In genomic region chr1:233005703-233006102, GRCh38 we compare ENCODE assay signal across 16 cellular contexts. TPM values are rescaled to one million over a fixed set of nuclear protein-coding genes. Genes with fewer than 3 reads are reported as not detected.
A peak's percentile ranks its signal among the peaks of the same experiment; 100 is the strongest.
DNase-seq lines count a peak whose midpoint lies in the region; TF ChIP-seq lines count a peak whose summit lies in the region.
"Had no signal": no experiment of that assay in that cellular context is flagged by ENCODE, and none has a peak within 500 bp of the region (broad histone marks: within the 10 kb centered on the region; RNA-seq: fewer than 3 reads in every experiment).

No MANE protein-coding gene starts in this region.

- H3K27me3 ChIP-seq in AG04450 (ENCODE audit: control insufficient read depth, insufficient read depth, low read length) (no peaks in the 10 kb centered on the region), GM23248 (replicated peaks; ENCODE audit: insufficient read depth) (no peaks in the 10 kb centered on the region)
- H3K27me3 ChIP-seq: esophagus muscularis mucosa, uterus had no signal

- H3K9me3 Mint-ChIP-seq in T-helper 2 cell treated with Interferon-gamma antibody and Interleukin-4, amounts not matched to agents 5 μg/mL and 100 μg/mL, for 36 hours: peaks cover 7% of the 10 kb centered on the region
- H3K9me3 Mint-ChIP-seq: activated naive CD4-positive, alpha-beta T cell treated with anti-CD3 and anti-CD28 coated beads, Interleukin-2, amount 50 U/mL, for 24 hours had no signal

- DNase-seq in AG04450 (ENCODE audit: low read depth, low spot score) (peak; percentile 57), GM23248 (peak; percentile 56), T1000 (lab: John Stamatoyannopoulos, UW) (peak; percentile 41), glomerular visceral epithelial cell (ENCODE audit: extremely low spot score) (peak; percentile 77), HUDEP-2 (lab: John Stamatoyannopoulos, UW; ENCODE audit: unreplicated experiment in 76 of 76) (no peak), SK-N-DZ (ENCODE audit: low spot score) (no peak)
- no peak for DNase-seq in activated CD4-positive, alpha-beta T cell treated with anti-CD3 and anti-CD28 coated beads, Interleukin-2, amount 50 U/mL, for 48 hours
- DNase-seq in T-helper 2 cell treated with Interferon-gamma antibody and Interleukin-4, amounts not matched to agents 5 μg/mL and 100 μg/mL, for 36 hours (ENCODE audit: low spot score): no peak
- DNase-seq: activated CD8-positive, alpha-beta memory T cell treated with anti-CD3 and anti-CD28 coated beads, Interleukin-2, amount 10 ng/mL, durations not matched to agents 7 days and 5 days; posterior cingulate gyrus; stimulated activated naive B cell treated with anti-CD40 and anti-IgM and Interleukin-4, amounts not matched to agents 10 μg/mL and 1 μg/mL and 100 μg/mL, for 72 hours had no signal

- peaks cover 7% of the 10 kb centered on the region for H3K4me1 Mint-ChIP-seq in T-helper 2 cell treated with Interferon-gamma antibody and Interleukin-4, amounts not matched to agents 5 μg/mL and 100 μg/mL, for 36 hours (ENCODE audit: low read depth)
- H3K4me1 Mint-ChIP-seq: activated naive CD4-positive, alpha-beta T cell treated with anti-CD3 and anti-CD28 coated beads, Interleukin-2, amount 50 U/mL, for 24 hours; mesothelial cell of epicardium; stimulated activated naive B cell treated with anti-CD40 and anti-IgM and Interleukin-4, amounts not matched to agents 10 μg/mL and 1 μg/mL and 100 μg/mL, for 72 hours had no signal

- POLR2A ChIA-PET in AG04450 (lab: Yijun Ruan, JAX): interaction anchor here (0.6 to 1.4 kb wide), 5 partner anchors 14 to 149 kb away, joined by 3 to 6 read pairs (median 5); no protein-coding TSS in a partner anchor

- CTCF ChIA-PET in AG04450 (lab: Charles Lee): interaction anchor here (1.4 kb wide), 1 partner anchor 125 kb away, joined by 3 read pairs; no protein-coding TSS in a partner anchor

- peaks cover 4% of the 10 kb centered on the region; the same call in 1 of the 2 replicates for H3F3A ChIP-seq in GM23248 (ENCODE audit: insufficient read depth)

- no peak overlapping the region for H3K4me3 Mint-ChIP-seq in T-helper 2 cell treated with Interferon-gamma antibody and Interleukin-4, amounts not matched to agents 5 μg/mL and 100 μg/mL, for 36 hours
- H3K4me3 Mint-ChIP-seq: activated CD8-positive, alpha-beta memory T cell treated with anti-CD3 and anti-CD28 coated beads, Interleukin-2, amount 10 ng/mL, durations not matched to agents 7 days and 5 days; activated naive CD4-positive, alpha-beta T cell treated with anti-CD3 and anti-CD28 coated beads, Interleukin-2, amount 50 U/mL, for 24 hours; mesothelial cell of epicardium; stimulated activated naive B cell treated with anti-CD40 and anti-IgM and Interleukin-4, amounts not matched to agents 10 μg/mL and 1 μg/mL and 100 μg/mL, for 72 hours had no signal

- H3K9me3 ChIP-seq in AG04450 (ENCODE audit: control insufficient read depth, insufficient read depth, low read length): no peaks in the 10 kb centered on the region
- no peaks in the 10 kb centered on the region for H3K9me3 ChIP-seq in GM23248 (ENCODE audit: low read depth)
- H3K9me3 ChIP-seq: esophagus muscularis mucosa, uterus had no signal

- H3K4me3 ChIP-seq in AG04450 (ENCODE audit: low read depth, low read length) (no peak overlapping the region), GM23248 (no peak overlapping the region)
- H3K4me3 ChIP-seq: esophagus muscularis mucosa, uterus had no signal

- H4K20me1 ChIP-seq in GM23248 (ENCODE audit: insufficient read depth): no peaks in the 10 kb centered on the region

- peaks cover 4% of the 10 kb centered on the region for H3K36me3 Mint-ChIP-seq in T-helper 2 cell treated with Interferon-gamma antibody and Interleukin-4, amounts not matched to agents 5 μg/mL and 100 μg/mL, for 36 hours (ENCODE audit: low read depth)

- H3K4me2 ChIP-seq in GM23248 (ENCODE audit: unreplicated experiment): no peak overlapping the region

- WGBS in GM23248 (ENCODE audit: low coverage in 1 of 2, low lambda C conversion rate in 2 of 2, missing lambda C conversion rate in 2 of 2), 2 experiments: 76 to 81% methylated on average over 8 of the region's 8 CpGs

- H2AFZ ChIP-seq in GM23248: no peak overlapping the region

- H3K4me1 ChIP-seq in GM23248 (ENCODE audit: insufficient read depth): peaks cover 15% of the 10 kb centered on the region
- H3K4me1 ChIP-seq: esophagus muscularis mucosa, uterus had no signal

- no peaks in the 10 kb centered on the region for H3K27me3 Mint-ChIP-seq in T-helper 2 cell treated with Interferon-gamma antibody and Interleukin-4, amounts not matched to agents 5 μg/mL and 100 μg/mL, for 36 hours (ENCODE audit: low read depth)
- H3K27me3 Mint-ChIP-seq: activated CD8-positive, alpha-beta memory T cell treated with anti-CD3 and anti-CD28 coated beads, Interleukin-2, amount 10 ng/mL, durations not matched to agents 7 days and 5 days; activated naive CD4-positive, alpha-beta T cell treated with anti-CD3 and anti-CD28 coated beads, Interleukin-2, amount 50 U/mL, for 24 hours; stimulated activated naive B cell treated with anti-CD40 and anti-IgM and Interleukin-4, amounts not matched to agents 10 μg/mL and 1 μg/mL and 100 μg/mL, for 72 hours had no signal

- H3K27ac ChIP-seq in AG04450 (ENCODE audit: low read depth, low read length): peak overlapping the region; percentile 61
- H3K27ac ChIP-seq in GM23248: no peak overlapping the region
- H3K27ac ChIP-seq: esophagus muscularis mucosa, uterus, VCaP had no signal

- no peak overlapping the region for H3K9ac ChIP-seq in GM23248

- no peak overlapping the region for H3K27ac Mint-ChIP-seq in T-helper 2 cell treated with Interferon-gamma antibody and Interleukin-4, amounts not matched to agents 5 μg/mL and 100 μg/mL, for 36 hours
- H3K27ac Mint-ChIP-seq: activated CD8-positive, alpha-beta memory T cell treated with anti-CD3 and anti-CD28 coated beads, Interleukin-2, amount 10 ng/mL, durations not matched to agents 7 days and 5 days; activated naive CD4-positive, alpha-beta T cell treated with anti-CD3 and anti-CD28 coated beads, Interleukin-2, amount 50 U/mL, for 24 hours; mesothelial cell of epicardium; stimulated activated naive B cell treated with anti-CD40 and anti-IgM and Interleukin-4, amounts not matched to agents 10 μg/mL and 1 μg/mL and 100 μg/mL, for 72 hours had no signal

- no peaks in the 10 kb centered on the region for H3K36me3 ChIP-seq in GM23248 (ENCODE audit: low read depth)
- H3K36me3 ChIP-seq: uterus had no signal

- in situ Hi-C loops in GM23248 (cut with MboI): no loop called here

- TF ChIP-seq CTCF in AG04450 (IDR thresholded peaks at IDR 0.05; ENCODE audit: low read depth, low read length): no peak

- H3K9me2 ChIP-seq in GM23248 (ENCODE audit: insufficient read depth): no peaks in the 10 kb centered on the region

- no peaks in the 10 kb centered on the region for H3K79me2 ChIP-seq in GM23248 (ENCODE audit: insufficient read depth)

RNA-seq across cellular contexts. Expression of gene NTPCR, which starts 55.3 kb away (rescaled TPM):
- polyA plus RNA-seq in AG04450 (2011; rRNA removed) (46.2 and 59.0 TPM in 2 replicates), GM23248 (2016; fragmentation: Nextera tagmentation; extraction: Ambion mirVana) (67.2 and 67.7 TPM in 2 replicates)
- 20.9 and 22.4 TPM in 2 replicates for polyA minus RNA-seq in AG04450 (2011; rRNA and poly(A)+ RNA removed)
- total RNA-seq in GM23248 (2014; rRNA removed; shearing (Covaris generic)): 23.8 and 47.0 TPM in 2 replicates
- polyA plus RNA-seq in SK-N-DZ (2014; cell fraction: cytosol; rRNA removed): 54.2 and 68.1 TPM in 2 replicates
- 34.2 and 38.7 TPM in 2 replicates for polyA plus RNA-seq in SK-N-DZ (2014; cell fraction: nucleus; rRNA removed)

Comparison
In these comparisons a context has a peak if more than half of its experiments do, and no peak if none do; other contexts are left out.
1. DNase-seq: peak in AG04450 (single experiment), GM23248 (single experiment), T1000 (single experiment) and glomerular visceral epithelial cell (single experiment); none in activated CD4-positive, alpha-beta T cell treated with anti-CD3 and anti-CD28 coated beads, Interleukin-2, amount 50 U/mL, for 48 hours (0 of 2), HUDEP-2 (0 of 76), T-helper 2 cell treated with Interferon-gamma antibody and Interleukin-4, amounts not matched to agents 5 μg/mL and 100 μg/mL, for 36 hours (single experiment) and SK-N-DZ (single experiment).